ENCODE assay signal across 12 cellular contexts in genomic region chr17:80871341-80871740, GRCh38.
A peak's percentile ranks its signal among the peaks of the same experiment; 100 is the strongest.
DNase-seq lines count a peak whose midpoint lies in the region; TF ChIP-seq lines count a peak whose summit lies in the region.
"Had no signal": no experiment of that assay in that cellular context is flagged by ENCODE, and none has a peak within 500 bp of the region (broad histone marks: within the 10 kb centered on the region; RNA-seq: fewer than 3 reads in every experiment).

No MANE protein-coding gene starts in this region.

- H3K36me3 Mint-ChIP-seq in activated CD4-positive, alpha-beta T cell treated with anti-CD3 and anti-CD28 coated beads, Interleukin-2, amount 10 ng/mL, durations not matched to agents 7 days and 5 days (ENCODE audit: low read depth), result peaks cover 48% of the 10 kb centered on the region
- peaks cover 3% of the 10 kb centered on the region for H3K36me3 Mint-ChIP-seq in chondrocyte (ENCODE audit: low read depth)

- intact Hi-C loops in spleen (cut with DNase I; ENCODE audit: low total_unique reads), result no loop called here

- peak overlapping the region; percentile 89 for H3K27ac Mint-ChIP-seq in activated CD4-positive, alpha-beta T cell treated with anti-CD3 and anti-CD28 coated beads, Interleukin-2, amount 10 ng/mL, durations not matched to agents 7 days and 5 days
- no peak overlapping the region for H3K27ac Mint-ChIP-seq in chondrocyte (ENCODE audit: unreplicated experiment)

- peaks cover 13 to 50% (median 29%) of the 10 kb centered on the region in 6 donors for H3K4me1 ChIP-seq in spleen

- H3K27ac ChIP-seq in spleen, result peak overlapping the region in 2 of 8 donors; percentile 11 to 37

- POLR2A ChIA-PET in activated CD4-positive, alpha-beta T cell treated with anti-CD3 and anti-CD28 coated beads, Interleukin-2, amount 10 ng/mL, durations not matched to agents 7 days and 5 days (lab: Charles Lee), result no interaction called here

- TF ChIP-seq CTCF in chondrocyte (IDR thresholded peaks at IDR 0.05) (no peak), spleen (IDR thresholded peaks at IDR 0.05 in 8 of 11, conservative IDR thresholded peaks at IDR 0.05 in 3 of 11) (no peak)

- DNase-seq in activated CD4-positive, alpha-beta T cell treated with anti-CD3 and anti-CD28 coated beads, Interleukin-2, amount 10 ng/mL, durations not matched to agents 7 days and 5 days, result peak; percentile 51
- DNase-seq in activated CD4-positive, alpha-beta T cell treated with anti-CD3 and anti-CD28 coated beads, Interleukin-2, amount 50 U/mL, for 4 hours, result no peak
- DNase-seq in NOMO-1 treated with dmso at 0.1 percent for 144 hours (lab: John Stamatoyannopoulos, UW; ENCODE audit: unreplicated experiment), result peak; percentile 44
- peak; percentile 37 for DNase-seq in chondrocyte (ENCODE audit: low spot score)
- peak; percentile 84 for DNase-seq in spleen
- no peak for DNase-seq in NCI-H2171 treated with DMSO at 0.1 percent for 48 hours (lab: John Stamatoyannopoulos, UW)
- no peak for DNase-seq in hypothalamus (lab: John Stamatoyannopoulos, UW)
- no peak for DNase-seq in NCI-H2196 (lab: John Stamatoyannopoulos, UW; ENCODE audit: unreplicated experiment)
- DNase-seq: ACHN; activated gamma-delta T cell treated with Interleukin-2 at 50 U/mL for 16 hours; stimulated activated CD4-positive, alpha-beta T cell treated with anti-CD3 and anti-CD28 coated beads, Interleukin-2, amount 100 ng/mL, for 24 hours; T-helper 9 cell had no signal

- H3K4me3 Mint-ChIP-seq in activated CD4-positive, alpha-beta T cell treated with anti-CD3 and anti-CD28 coated beads, Interleukin-2, amount 10 ng/mL, durations not matched to agents 7 days and 5 days, result peak overlapping the region; percentile 61
- H3K4me3 Mint-ChIP-seq in chondrocyte (ENCODE audit: unreplicated experiment), result no peak overlapping the region

- WGBS in spleen, 5 donors, result 17 to 30% (median 27%) methylated on average over 12 of the region's 12 CpGs

- CTCF ChIA-PET in activated CD4-positive, alpha-beta T cell treated with anti-CD3 and anti-CD28 coated beads, Interleukin-2, amount 10 ng/mL, durations not matched to agents 7 days and 5 days (lab: Charles Lee), result interaction anchor here (0.6 to 2.3 kb wide), 2 partner anchors 15 to 28 kb away, joined by 4 to 7 read pairs; no protein-coding TSS in a partner anchor

- H3K4me1 Mint-ChIP-seq in activated CD4-positive, alpha-beta T cell treated with anti-CD3 and anti-CD28 coated beads, Interleukin-2, amount 10 ng/mL, durations not matched to agents 7 days and 5 days, result peaks cover 86% of the 10 kb centered on the region
- peaks cover 42% of the 10 kb centered on the region for H3K4me1 Mint-ChIP-seq in chondrocyte (ENCODE audit: low read depth)

- H3K36me3 ChIP-seq in spleen, result peaks cover 0 to 23% (median 0%) of the 10 kb centered on the region in 6 donors

- no peaks in the 10 kb centered on the region for H3K9me3 ChIP-seq in spleen

- H3K27me3 ChIP-seq in spleen (replicated peaks in 1 of 7), result no peaks in the 10 kb centered on the region

- no peaks in the 10 kb centered on the region for H3K27me3 Mint-ChIP-seq in activated CD4-positive, alpha-beta T cell treated with anti-CD3 and anti-CD28 coated beads, Interleukin-2, amount 10 ng/mL, durations not matched to agents 7 days and 5 days
- no peaks in the 10 kb centered on the region for H3K27me3 Mint-ChIP-seq in chondrocyte (ENCODE audit: low read depth)

- TF ChIP-seq POLR2A in spleen (IDR thresholded peaks at IDR 0.05), result no peak

- peaks cover 3% of the 10 kb centered on the region for H3K9me3 Mint-ChIP-seq in activated CD4-positive, alpha-beta T cell treated with anti-CD3 and anti-CD28 coated beads, Interleukin-2, amount 10 ng/mL, durations not matched to agents 7 days and 5 days
- H3K9me3 Mint-ChIP-seq in chondrocyte (ENCODE audit: low read depth), result no peaks in the 10 kb centered on the region

- no peak overlapping the region for H3K4me3 ChIP-seq in spleen

Comparison
In these comparisons a context has a peak if more than half of its experiments do, and no peak if none do; other contexts are left out.
1. DNase-seq: peak in activated CD4-positive, alpha-beta T cell treated with anti-CD3 and anti-CD28 coated beads, Interleukin-2, amount 10 ng/mL, durations not matched to agents 7 days and 5 days (single experiment), NOMO-1 treated with dmso at 0.1 percent for 144 hours (single experiment), chondrocyte (single experiment) and spleen (single experiment); none in activated CD4-positive, alpha-beta T cell treated with anti-CD3 and anti-CD28 coated beads, Interleukin-2, amount 50 U/mL, for 4 hours (0 of 2), NCI-H2171 treated with DMSO at 0.1 percent for 48 hours (single experiment), hypothalamus (0 of 51) and NCI-H2196 (single experiment).